Comparison of ENCODE assay signal across 8 cellular contexts in the genomic region with DNA sequence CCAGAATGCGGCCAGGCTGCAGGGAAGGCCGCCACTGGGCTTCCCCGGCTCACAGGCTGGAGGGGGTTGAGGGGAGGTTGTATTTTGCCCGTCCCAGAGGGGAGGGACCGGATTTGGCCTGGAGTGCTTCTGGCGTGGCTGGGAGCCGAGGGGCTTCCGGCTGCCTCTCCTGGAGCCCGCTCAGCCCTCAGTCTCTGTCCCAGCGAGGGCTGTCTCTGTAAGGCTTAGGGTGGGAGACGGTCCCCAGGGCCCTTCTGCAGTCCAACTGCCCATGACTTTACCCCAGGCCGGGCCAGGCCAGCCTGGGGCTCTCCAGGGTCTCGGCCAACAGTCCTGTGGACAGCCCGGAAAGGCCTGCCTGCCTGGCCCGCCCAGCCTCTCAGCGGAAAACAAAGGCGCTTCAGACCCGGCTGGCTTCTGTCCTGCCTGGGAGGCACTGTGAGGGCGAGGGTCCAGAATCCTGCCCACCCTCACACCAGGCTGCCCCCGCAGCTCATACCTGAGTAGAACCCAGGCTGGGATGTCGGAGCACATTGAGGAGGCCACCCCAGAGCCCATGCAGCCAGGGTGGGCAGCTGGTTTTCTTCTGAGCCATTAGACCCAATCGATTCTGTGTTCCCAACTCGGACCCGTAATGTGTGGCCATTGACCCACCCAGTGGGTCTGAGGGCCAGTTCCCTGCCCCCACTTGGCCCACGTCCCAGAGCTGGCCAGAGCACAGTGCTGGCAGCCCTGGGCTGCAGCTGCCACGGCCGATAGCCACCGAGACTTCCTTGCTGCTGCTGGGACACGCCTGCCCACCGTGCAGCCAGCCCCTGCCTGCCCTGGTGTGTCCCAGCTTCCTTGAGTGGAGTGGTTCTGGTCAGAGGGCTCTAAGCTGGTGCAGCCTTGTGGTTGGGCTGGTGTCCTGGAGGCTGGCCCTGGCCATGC. TPM values are rescaled to one million over a fixed set of nuclear protein-coding genes. Genes with fewer than 3 reads are reported as not detected.
DNase-seq lines count a peak whose midpoint lies in the region; ATAC-seq, FAIRE-seq and TF ChIP-seq lines count a peak whose summit lies in the region.

No MANE protein-coding gene starts in this region.

- TF ChIP-seq CTCF in ascending aorta (IDR thresholded peaks at IDR 0.05) (no peak), gastrocnemius medialis (IDR thresholded peaks at IDR 0.05 in 4 of 5, conservative IDR thresholded peaks at IDR 0.05 in 1 of 5) (no peak)

- in situ Hi-C loops in gastrocnemius medialis (cut with MboI; ENCODE audit: low sequenced_read_pairs in 4 of 4): loop anchor here in 1 of 4 donors (25.0 kb wide), 1 partner anchor 114 kb away; no protein-coding TSS in a partner anchor

- H3K9ac ChIP-seq in HUES6 (ENCODE audit: low read length): peak overlapping the region; percentile 20

- no peak for FAIRE-seq in GM19239 (lab: Jason Lieb, UNC)

- no peak for DNase-seq in ascending aorta (ENCODE audit: low spot score in 2 of 2)
- DNase-seq in gastrocnemius medialis: peak in 1 of 2 donors; percentile 46
- DNase-seq in GM19239 (ENCODE audit: insufficient read length, low spot score): no peak
- no peak for DNase-seq in NCI-H1417 (lab: John Stamatoyannopoulos, UW)
- DNase-seq in stimulated activated CD4-positive, alpha-beta T cell treated with anti-CD3 and anti-CD28 coated beads, Interleukin-15, amount 100 ng/mL, for 24 hours: no peak
- no peak for DNase-seq in iPS-NIHi11 (ENCODE audit: low spot score)

- intact Hi-C loops in ascending aorta (cut with DNase I): loop anchor here (2.0 to 10.0 kb wide), 3 partner anchors 15 to 231 kb away; a partner anchor contains a TSS
- intact Hi-C loops in gastrocnemius medialis (cut with DNase I; ENCODE audit: low total_unique reads): loop anchor here (2.0 kb wide), 1 partner anchor 15 kb away; a partner anchor contains a TSS

- no peak overlapping the region for H3K27ac ChIP-seq in HUES6 (ENCODE audit: low read depth, low read length)
- H3K27ac ChIP-seq in ascending aorta: peak overlapping the region; percentile 96 to 99
- H3K27ac ChIP-seq in gastrocnemius medialis: peak overlapping the region; percentile 73 to 84 (median 76)

- ATAC-seq in gastrocnemius medialis: peak in 1 of 2 donors; percentile 12

- TF ChIP-seq POLR2A in gastrocnemius medialis (IDR thresholded peaks at IDR 0.05): no peak

- peaks cover 65% of the 10 kb centered on the region for H3K27me3 ChIP-seq in HUES6 (ENCODE audit: control insufficient read depth, insufficient read depth, low read length)
- no peaks in the 10 kb centered on the region for H3K27me3 ChIP-seq in ascending aorta
- H3K27me3 ChIP-seq in gastrocnemius medialis: peaks cover 0 to 4% (median 0%) of the 10 kb centered on the region in 3 donors

- H3K9me3 ChIP-seq in HUES6 (ENCODE audit: control insufficient read depth, insufficient read depth, low read depth, low read length) (no peaks in the 10 kb centered on the region), ascending aorta (no peaks in the 10 kb centered on the region), iPS-18c (ENCODE audit: control insufficient read depth, insufficient read depth, low read length) (no peaks in the 10 kb centered on the region), gastrocnemius medialis (no peaks in the 10 kb centered on the region)

- H3K36me3 ChIP-seq in HUES6 (ENCODE audit: control insufficient read depth, insufficient read depth, low read length): no peaks in the 10 kb centered on the region
- peaks cover 17 to 19% of the 10 kb centered on the region in 2 donors for H3K36me3 ChIP-seq in ascending aorta
- no peaks in the 10 kb centered on the region for H3K36me3 ChIP-seq in gastrocnemius medialis

- H3K4me1 ChIP-seq in HUES6 (ENCODE audit: control insufficient read depth, insufficient read depth, low read length) (peaks cover 42% of the 10 kb centered on the region), ascending aorta (peaks cover 18 to 48% of the 10 kb centered on the region in 2 donors), gastrocnemius medialis (peaks cover 34 to 60% of the 10 kb centered on the region in 2 donors)

- H3K4me3 ChIP-seq in HUES6 (ENCODE audit: low read depth, low read length) (peak overlapping the region; percentile 73), ascending aorta (peak overlapping the region; percentile 65 to 91), iPS-18c (ENCODE audit: insufficient read depth, low read depth, low read length) (0 out of 2 replicates have a peak overlapping the region, but pooled peaks have one; percentile 55), gastrocnemius medialis (peak overlapping the region; percentile 48 to 71 (median 56))

RNA-seq across cellular contexts. Expression of a gene that starts 1.6 kb away (rescaled TPM):
- total RNA-seq in ascending aorta: 665 TPM
- 10 to 100 TPM; 31.4 to 47.1 (median 38.8) TPM for total RNA-seq in gastrocnemius medialis

RNA-seq across cellular contexts. Expression of a gene that starts 10.5 kb away (rescaled TPM):
- 106 TPM for total RNA-seq in ascending aorta
- 1 to 10 TPM; 2.6 to 7.6 (median 5.3) TPM for total RNA-seq in gastrocnemius medialis

RNA-seq across cellular contexts. Expression of a gene that starts 14.9 kb away (rescaled TPM):
- total RNA-seq in ascending aorta (12.7 TPM), gastrocnemius medialis (1 to 10 TPM in 2 of 4 donors, under 1 TPM in 2; 0.97 to 4.2 (median 2.2) TPM)

RNA-seq across cellular contexts. Expression of a gene that starts 50.2 kb away (rescaled TPM):
- total RNA-seq in ascending aorta (34.6 TPM), gastrocnemius medialis (1 to 10 TPM in 2 of 4 donors, not detected in 2; 1.1 to 1.2 TPM)

RNA-seq across cellular contexts. Expression of a gene that starts 56.6 kb away (rescaled TPM):
- 118 TPM for total RNA-seq in ascending aorta
- total RNA-seq in gastrocnemius medialis: 10 to 100 TPM; 18.2 to 30.8 (median 28.2) TPM

Comparison
In these comparisons a context has a peak if more than half of its experiments do, and no peak if none do; other contexts are left out.
1. RNA of a gene that starts 1.6 kb away (total RNA-seq): 665 TPM in ascending aorta (single experiment); 31.4 to 47.1 TPM in gastrocnemius medialis; every median in the first group is over 10 times any median in the second.
2. RNA of a gene that starts 10.5 kb away (total RNA-seq): 106 TPM in ascending aorta (single experiment); 2.6 to 7.6 TPM in gastrocnemius medialis; every median in the first group is over 10 times any median in the second.
3. Peak in every context shown above with its lines, with median percentiles within 50 percentile points of each other: H3K4me3 ChIP-seq.